Comparison of ENCODE assay signal across 30 cellular contexts in genomic region chr18:41849632-41850031, GRCh38.
"Had no signal": no experiment of that assay in that cellular context is flagged by ENCODE, and none has a peak within 500 bp of the region (broad histone marks: within the 10 kb centered on the region; RNA-seq: fewer than 3 reads in every experiment).

No MANE protein-coding gene starts in this region.

- H3K79me2 ChIP-seq: hepatocyte had no signal

- H3K9me3 Mint-ChIP-seq: activated CD4-positive, alpha-beta memory T cell treated with anti-CD3 and anti-CD28 coated beads, Interleukin-2, amount 10 ng/mL, durations not matched to agents 7 days and 5 days; activated CD4-positive, alpha-beta T cell treated with anti-CD3 and anti-CD28 coated beads, Interleukin-2, amount 10 ng/mL, durations not matched to agents 7 days and 5 days; activated T-cell treated with anti-CD3 and anti-CD28 coated beads, Interleukin-2, amount 50 U/mL, for 24 hours; activated T-cell treated with anti-CD3 and anti-CD28 coated beads, Interleukin-2, amount 50 U/mL, for 72 hours; dendritic cell treated with granulocyte-macrophage colony-stimulating factor and Interleukin-4, amounts not matched to agents 40 ng/mL and 50 ng/mL, for 4 days had no signal

- H3K27ac Mint-ChIP-seq: activated CD4-positive, alpha-beta memory T cell treated with anti-CD3 and anti-CD28 coated beads, Interleukin-2, amount 10 ng/mL, durations not matched to agents 7 days and 5 days; activated CD4-positive, alpha-beta T cell treated with anti-CD3 and anti-CD28 coated beads, Interleukin-2, amount 10 ng/mL, durations not matched to agents 7 days and 5 days; activated naive CD8-positive, alpha-beta T cell; activated T-cell treated with anti-CD3 and anti-CD28 coated beads, Interleukin-2, amount 50 U/mL, for 24 hours; activated T-cell treated with anti-CD3 and anti-CD28 coated beads, Interleukin-2, amount 50 U/mL, for 72 hours; activated T-helper 17 cell treated with anti-CD3 and anti-CD28 coated beads, Interleukin-2, amount 50 U/mL, for 72 hours; dendritic cell treated with granulocyte-macrophage colony-stimulating factor and Interleukin-4, amounts not matched to agents 40 ng/mL and 50 ng/mL, for 4 days had no signal

- H3K4me2 ChIP-seq: hepatocyte had no signal

- DNase-seq: activated CD4-positive, alpha-beta memory T cell treated with anti-CD3 and anti-CD28 coated beads, Interleukin-2, amount 10 ng/mL, durations not matched to agents 7 days and 5 days; activated CD4-positive, alpha-beta T cell treated with anti-CD3 and anti-CD28 coated beads for 1 hour; activated CD4-positive, alpha-beta T cell treated with anti-CD3 and anti-CD28 coated beads for 4 hours; activated CD4-positive, alpha-beta T cell treated with anti-CD3 and anti-CD28 coated beads, Interleukin-2, amount 10 ng/mL, durations not matched to agents 7 days and 5 days; activated CD4-positive, alpha-beta T cell treated with anti-CD3 and anti-CD28 coated beads, Interleukin-2, amount 50 U/mL, for 4 hours; activated CD8-positive, alpha-beta memory T cell treated with anti-CD3 and anti-CD28 coated beads, Interleukin-2, amount 50 U/mL, for 48 hours; activated effector memory CD4-positive, alpha-beta T cell treated with Interleukin-2 at 50 U/mL for 16 hours; activated gamma-delta T cell treated with Interleukin-2 at 50 U/mL for 16 hours; activated naive CD4-positive, alpha-beta T cell treated with anti-CD3 and anti-CD28 coated beads, Interleukin-2, amount 50 U/mL, for 16 hours; activated naive CD4-positive, alpha-beta T cell treated with Interleukin-2 at 50 U/mL for 16 hours; activated T-cell treated with anti-CD3 and anti-CD28 coated beads for 4 hours; activated T-cell treated with anti-CD3 and anti-CD28 coated beads, Interleukin-2, amount 50 U/mL, for 24 hours; activated T-cell treated with anti-CD3 and anti-CD28 coated beads, Interleukin-2, amount 50 U/mL, for 72 hours; amniotic stem cell; anterior cingulate cortex; brain microvascular endothelial cell; dorsolateral prefrontal cortex; effector memory CD4-positive, alpha-beta T cell; esophagus squamous epithelium; foreskin melanocyte; heart right ventricle; T-helper 2 cell had no signal

- H3K27ac ChIP-seq: brain microvascular endothelial cell, coronary artery, dorsolateral prefrontal cortex, epithelial cell of prostate, esophagus squamous epithelium, gastroesophageal sphincter, heart right ventricle, hepatocyte had no signal

- H3K4me3 ChIP-seq: coronary artery, dorsolateral prefrontal cortex, esophagus squamous epithelium, gastroesophageal sphincter, heart right ventricle, hepatocyte had no signal

- H3K36me3 Mint-ChIP-seq: activated naive CD8-positive, alpha-beta T cell had no signal

- H3K27me3 ChIP-seq: brain microvascular endothelial cell, esophagus squamous epithelium, gastroesophageal sphincter, heart right ventricle, hepatocyte had no signal

- H2AFZ ChIP-seq: hepatocyte had no signal

- H3K36me3 ChIP-seq: brain microvascular endothelial cell, esophagus squamous epithelium, gastroesophageal sphincter, heart right ventricle had no signal

- H3K4me1 ChIP-seq: esophagus squamous epithelium, gastroesophageal sphincter, heart right ventricle had no signal

- H3K9me3 ChIP-seq: esophagus squamous epithelium, gastroesophageal sphincter, heart right ventricle had no signal

- H3K4me1 Mint-ChIP-seq: activated CD4-positive, alpha-beta memory T cell treated with anti-CD3 and anti-CD28 coated beads, Interleukin-2, amount 10 ng/mL, durations not matched to agents 7 days and 5 days; activated CD4-positive, alpha-beta T cell treated with anti-CD3 and anti-CD28 coated beads, Interleukin-2, amount 10 ng/mL, durations not matched to agents 7 days and 5 days; activated T-helper 17 cell treated with anti-CD3 and anti-CD28 coated beads, Interleukin-2, amount 50 U/mL, for 72 hours; central memory CD8-positive, alpha-beta T cell had no signal

- H3K27me3 Mint-ChIP-seq: dendritic cell treated with granulocyte-macrophage colony-stimulating factor and Interleukin-4, amounts not matched to agents 40 ng/mL and 50 ng/mL, for 4 days had no signal

- H3K4me3 Mint-ChIP-seq: activated CD4-positive, alpha-beta memory T cell treated with anti-CD3 and anti-CD28 coated beads, Interleukin-2, amount 10 ng/mL, durations not matched to agents 7 days and 5 days; activated CD4-positive, alpha-beta T cell treated with anti-CD3 and anti-CD28 coated beads, Interleukin-2, amount 10 ng/mL, durations not matched to agents 7 days and 5 days; activated naive CD8-positive, alpha-beta T cell; activated T-cell treated with anti-CD3 and anti-CD28 coated beads, Interleukin-2, amount 50 U/mL, for 24 hours; activated T-cell treated with anti-CD3 and anti-CD28 coated beads, Interleukin-2, amount 50 U/mL, for 72 hours; activated T-helper 17 cell treated with anti-CD3 and anti-CD28 coated beads, Interleukin-2, amount 50 U/mL, for 72 hours; central memory CD8-positive, alpha-beta T cell; dendritic cell treated with granulocyte-macrophage colony-stimulating factor and Interleukin-4, amounts not matched to agents 40 ng/mL and 50 ng/mL, for 4 days had no signal
